In genomic region chr6:79196908-79197307, GRCh38 we compare ENCODE assay signal across 1 cellular context.
TF ChIP-seq lines count a peak whose summit lies in the region.

No MANE protein-coding gene starts in this region.

TF ChIP-seq in HepG2, 621 proteins besides CTCF, POLR2A, EP300 and RAD21 (continued from another document):
- TF ChIP-seq, protein P1, sequence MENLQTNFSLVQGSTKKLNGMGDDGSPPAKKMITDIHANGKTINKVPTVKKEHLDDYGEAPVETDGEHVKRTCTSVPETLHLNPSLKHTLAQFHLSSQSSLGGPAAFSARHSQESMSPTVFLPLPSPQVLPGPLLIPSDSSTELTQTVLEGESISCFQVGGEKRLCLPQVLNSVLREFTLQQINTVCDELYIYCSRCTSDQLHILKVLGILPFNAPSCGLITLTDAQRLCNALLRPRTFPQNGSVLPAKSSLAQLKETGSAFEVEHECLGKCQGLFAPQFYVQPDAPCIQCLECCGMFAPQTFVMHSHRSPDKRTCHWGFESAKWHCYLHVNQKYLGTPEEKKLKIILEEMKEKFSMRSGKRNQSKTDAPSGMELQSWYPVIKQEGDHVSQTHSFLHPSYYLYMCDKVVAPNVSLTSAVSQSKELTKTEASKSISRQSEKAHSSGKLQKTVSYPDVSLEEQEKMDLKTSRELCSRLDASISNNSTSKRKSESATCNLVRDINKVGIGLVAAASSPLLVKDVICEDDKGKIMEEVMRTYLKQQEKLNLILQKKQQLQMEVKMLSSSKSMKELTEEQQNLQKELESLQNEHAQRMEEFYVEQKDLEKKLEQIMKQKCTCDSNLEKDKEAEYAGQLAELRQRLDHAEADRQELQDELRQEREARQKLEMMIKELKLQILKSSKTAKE (CRISPR knock-in tag; IDR thresholded peaks at IDR 0.05; ENCODE audit: borderline replicate concordance): no peak
- TF ChIP-seq NFKBIZ (CRISPR knock-in tag; IDR thresholded peaks at IDR 0.05) (no peak), ZNF761 (CRISPR knock-in tag; conservative IDR thresholded peaks at IDR 0.05) (no peak), MBD4 (IDR thresholded peaks at IDR 0.05; ENCODE audit: borderline replicate concordance, low read length) (no peak), SIX4 (CRISPR knock-in tag; IDR thresholded peaks at IDR 0.05) (no peak), GTF3A (CRISPR knock-in tag; conservative IDR thresholded peaks at IDR 0.05) (no peak), RFXANK (CRISPR knock-in tag; IDR thresholded peaks at IDR 0.05) (no peak), ZNF124 (CRISPR knock-in tag; IDR thresholded peaks at IDR 0.05) (no peak), IRX3 (CRISPR knock-in tag; IDR thresholded peaks at IDR 0.05; ENCODE audit: borderline replicate concordance, low read depth) (no peak), ZBTB37 (CRISPR knock-in tag; IDR thresholded peaks at IDR 0.05) (no peak), KDM2A (CRISPR knock-in tag; IDR thresholded peaks at IDR 0.05; ENCODE audit: borderline replicate concordance, low read depth) (no peak), ZNF263 (CRISPR knock-in tag; IDR thresholded peaks at IDR 0.05) (no peak), ZIK1 (CRISPR knock-in tag; IDR thresholded peaks at IDR 0.05; ENCODE audit: borderline replicate concordance, low read depth) (no peak), CREB3 (CRISPR knock-in tag; IDR thresholded peaks at IDR 0.05) (no peak), ZNF557 (CRISPR knock-in tag; IDR thresholded peaks at IDR 0.05) (no peak), DPF2 (CRISPR knock-in tag; IDR thresholded peaks at IDR 0.05; ENCODE audit: borderline replicate concordance, low read depth) (no peak), ZNF496 (CRISPR knock-in tag; IDR thresholded peaks at IDR 0.05; ENCODE audit: insufficient replicate concordance) (no peak)
- TF ChIP-seq, protein P2, sequence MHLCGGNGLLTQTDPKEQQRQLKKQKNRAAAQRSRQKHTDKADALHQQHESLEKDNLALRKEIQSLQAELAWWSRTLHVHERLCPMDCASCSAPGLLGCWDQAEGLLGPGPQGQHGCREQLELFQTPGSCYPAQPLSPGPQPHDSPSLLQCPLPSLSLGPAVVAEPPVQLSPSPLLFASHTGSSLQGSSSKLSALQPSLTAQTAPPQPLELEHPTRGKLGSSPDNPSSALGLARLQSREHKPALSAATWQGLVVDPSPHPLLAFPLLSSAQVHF (CRISPR knock-in tag; IDR thresholded peaks at IDR 0.05): no peak
